Comparison of ENCODE assay signal across 8 cellular contexts in genomic region chr3:113211370-113212154, GRCh38. TPM values are rescaled to one million over a fixed set of nuclear protein-coding genes. Genes with fewer than 3 reads are reported as not detected.
DNase-seq lines count a peak whose midpoint lies in the region; ATAC-seq, FAIRE-seq and TF ChIP-seq lines count a peak whose summit lies in the region.

A gene with protein sequence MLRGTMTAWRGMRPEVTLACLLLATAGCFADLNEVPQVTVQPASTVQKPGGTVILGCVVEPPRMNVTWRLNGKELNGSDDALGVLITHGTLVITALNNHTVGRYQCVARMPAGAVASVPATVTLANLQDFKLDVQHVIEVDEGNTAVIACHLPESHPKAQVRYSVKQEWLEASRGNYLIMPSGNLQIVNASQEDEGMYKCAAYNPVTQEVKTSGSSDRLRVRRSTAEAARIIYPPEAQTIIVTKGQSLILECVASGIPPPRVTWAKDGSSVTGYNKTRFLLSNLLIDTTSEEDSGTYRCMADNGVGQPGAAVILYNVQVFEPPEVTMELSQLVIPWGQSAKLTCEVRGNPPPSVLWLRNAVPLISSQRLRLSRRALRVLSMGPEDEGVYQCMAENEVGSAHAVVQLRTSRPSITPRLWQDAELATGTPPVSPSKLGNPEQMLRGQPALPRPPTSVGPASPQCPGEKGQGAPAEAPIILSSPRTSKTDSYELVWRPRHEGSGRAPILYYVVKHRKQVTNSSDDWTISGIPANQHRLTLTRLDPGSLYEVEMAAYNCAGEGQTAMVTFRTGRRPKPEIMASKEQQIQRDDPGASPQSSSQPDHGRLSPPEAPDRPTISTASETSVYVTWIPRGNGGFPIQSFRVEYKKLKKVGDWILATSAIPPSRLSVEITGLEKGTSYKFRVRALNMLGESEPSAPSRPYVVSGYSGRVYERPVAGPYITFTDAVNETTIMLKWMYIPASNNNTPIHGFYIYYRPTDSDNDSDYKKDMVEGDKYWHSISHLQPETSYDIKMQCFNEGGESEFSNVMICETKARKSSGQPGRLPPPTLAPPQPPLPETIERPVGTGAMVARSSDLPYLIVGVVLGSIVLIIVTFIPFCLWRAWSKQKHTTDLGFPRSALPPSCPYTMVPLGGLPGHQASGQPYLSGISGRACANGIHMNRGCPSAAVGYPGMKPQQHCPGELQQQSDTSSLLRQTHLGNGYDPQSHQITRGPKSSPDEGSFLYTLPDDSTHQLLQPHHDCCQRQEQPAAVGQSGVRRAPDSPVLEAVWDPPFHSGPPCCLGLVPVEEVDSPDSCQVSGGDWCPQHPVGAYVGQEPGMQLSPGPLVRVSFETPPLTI (plus strand): TSS chr3:113211557. CDS start chr3:113249803, 38,246 bp downstream.

- H3K27me3 ChIP-seq in HUES48 (ENCODE audit: control insufficient read depth, insufficient read depth, low read length) (peaks cover 21% of the 10 kb centered on the region), adipocyte (replicated peaks; ENCODE audit: control insufficient read depth, insufficient read depth, low read length) (no peaks in the 10 kb centered on the region), heart left ventricle (peaks cover 0 to 42% (median 6%) of the 10 kb centered on the region in 9 donors), pancreas (no peaks in the 10 kb centered on the region)

- H3K4me1 ChIP-seq in HUES48 (ENCODE audit: control insufficient read depth, insufficient read depth, low read length), result peaks cover 22% of the 10 kb centered on the region
- peaks cover 33% of the 10 kb centered on the region for H3K4me1 ChIP-seq in adipocyte (ENCODE audit: control insufficient read depth, insufficient read depth, low read length)
- H3K4me1 ChIP-seq in heart left ventricle, result peaks cover 0 to 18% (median 0%) of the 10 kb centered on the region in 12 donors
- H3K4me1 ChIP-seq in pancreas, result peaks cover 0 to 4% (median 0%) of the 10 kb centered on the region in 3 donors

- ATAC-seq in heart left ventricle, result peak; percentile 68 to 89 (median 82)
- peak; percentile 79 to 87 (median 82) for ATAC-seq in pancreas
- no peak for ATAC-seq in GM21786 (IDR thresholded peaks at IDR 0.05; ENCODE audit: unreplicated experiment)
- ATAC-seq in HG02938 (IDR thresholded peaks at IDR 0.05; ENCODE audit: unreplicated experiment), result no peak
- ATAC-seq in GM18498 (IDR thresholded peaks at IDR 0.05; ENCODE audit: unreplicated experiment), result no peak

- FAIRE-seq in pancreas (lab: Jason Lieb, UNC), result no peak

- WGBS in heart left ventricle, 4 donors, result 0 to 1% (median 0%) methylated on average over 43 to 76 of the region's 76 CpGs
- WGBS in pancreas, 2 donors, result 0% methylated on average over 60 to 76 of the region's 76 CpGs

- H3K4me3 ChIP-seq in HUES48 (ENCODE audit: low read depth, low read length) (peak within 1 kb of the TSS; percentile 72), adipocyte (ENCODE audit: low read length) (peak within 1 kb of the TSS; percentile 81), heart left ventricle (peak within 1 kb of the TSS; percentile 49 to 93 (median 72)), pancreas (peak within 1 kb of the TSS; percentile 66 to 82 (median 72))

- no peak for TF ChIP-seq CTCF in heart left ventricle (IDR thresholded peaks at IDR 0.05)
- no peak for TF ChIP-seq CTCF in pancreas (IDR thresholded peaks at IDR 0.05)

- H3K36me3 ChIP-seq in HUES48 (ENCODE audit: control insufficient read depth, insufficient read depth, low read length) (peaks cover 4% of the 10 kb centered on the region; the same call in 1 of the 2 replicates), adipocyte (ENCODE audit: control insufficient read depth, insufficient read depth, low read length, severe bottlenecking) (peaks cover 7% of the 10 kb centered on the region), heart left ventricle (peaks cover 0 to 9% (median 0%) of the 10 kb centered on the region in 9 donors), pancreas (no peaks in the 10 kb centered on the region)

- intact Hi-C loops in heart left ventricle (cut with DNase I) (loop anchor here in 2 of 10 donors (5.0 to 10.0 kb wide), 4 partner anchors 36 to 73 kb away; no protein-coding TSS in a partner anchor), pancreas (cut with DNase I) (no loop called here)

- DNase-seq in DMS114 treated with DMSO at 0.1 percent for 48 hours (lab: John Stamatoyannopoulos, UW; ENCODE audit: unreplicated experiment), result peak; percentile 6
- peak; percentile 74 for DNase-seq in adipocyte (ENCODE audit: low read depth)
- DNase-seq in heart left ventricle, result peak in 4 of 5 donors; percentile 41 to 49 (median 44)
- peak; percentile 39 to 80 (median 62) for DNase-seq in pancreas

- H3K9ac ChIP-seq in HUES48 (ENCODE audit: low read depth, low read length) (peak within 1 kb of the TSS; percentile 36), adipocyte (ENCODE audit: low read length) (peak within 1 kb of the TSS; percentile 83)

- peak in 1 of 2 donors; percentile 40 for TF ChIP-seq POLR2A in heart left ventricle (IDR thresholded peaks at IDR 0.05)

- H3K27ac ChIP-seq in HUES48 (ENCODE audit: low read depth, low read length), result peak within 1 kb of the TSS; percentile 26
- peak within 1 kb of the TSS; percentile 74 to 97 (median 86) for H3K27ac ChIP-seq in heart left ventricle
- peak within 1 kb of the TSS; percentile 53 to 78 (median 76) for H3K27ac ChIP-seq in pancreas

- no peaks in the 10 kb centered on the region for H3K9me3 ChIP-seq in HUES48 (ENCODE audit: control insufficient read depth, insufficient read depth, low read length)
- H3K9me3 ChIP-seq in adipocyte (ENCODE audit: control insufficient read depth, low read length), result no peaks in the 10 kb centered on the region
- H3K9me3 ChIP-seq in heart left ventricle, result no peaks in the 10 kb centered on the region
- no peaks in the 10 kb centered on the region for H3K9me3 ChIP-seq in pancreas

RNA-seq across cellular contexts. Expression of the gene that starts here (rescaled TPM):
- total RNA-seq in heart left ventricle (10 to 100 TPM in 1 of 9 donors, 1 to 10 TPM in 8; 3.1 to 12.2 (median 6.0) TPM), pancreas (10 to 100 TPM in 4 of 6 donors, 1 to 10 TPM in 2; 4.9 to 19.5 (median 10.5) TPM)
- polyA plus RNA-seq in heart left ventricle (1 to 10 TPM; 1.9 to 2.0 TPM), pancreas (1 to 10 TPM; 9.5 TPM)

Comparison
In these comparisons a context has a peak if more than half of its experiments do, and no peak if none do; other contexts are left out.
1. DNase-seq: peak in every context shown above with its lines; median percentile 74 in adipocyte; 62 in pancreas; 44 in heart left ventricle; 6 in DMS114 treated with DMSO at 0.1 percent for 48 hours.
2. H3K27ac ChIP-seq: peak in every context shown above with its lines; median percentile 86 in heart left ventricle; 76 in pancreas; 26 in HUES48.
3. ATAC-seq: peak in heart left ventricle (4 of 4) and pancreas (4 of 4); none in GM21786 (single experiment), HG02938 (single experiment) and GM18498 (single experiment).
4. Peak in every context shown above with its lines, with median percentiles within 50 percentile points of each other: H3K4me3 ChIP-seq.